Comparison of ENCODE assay signal across 27 cellular contexts in the genomic region with DNA sequence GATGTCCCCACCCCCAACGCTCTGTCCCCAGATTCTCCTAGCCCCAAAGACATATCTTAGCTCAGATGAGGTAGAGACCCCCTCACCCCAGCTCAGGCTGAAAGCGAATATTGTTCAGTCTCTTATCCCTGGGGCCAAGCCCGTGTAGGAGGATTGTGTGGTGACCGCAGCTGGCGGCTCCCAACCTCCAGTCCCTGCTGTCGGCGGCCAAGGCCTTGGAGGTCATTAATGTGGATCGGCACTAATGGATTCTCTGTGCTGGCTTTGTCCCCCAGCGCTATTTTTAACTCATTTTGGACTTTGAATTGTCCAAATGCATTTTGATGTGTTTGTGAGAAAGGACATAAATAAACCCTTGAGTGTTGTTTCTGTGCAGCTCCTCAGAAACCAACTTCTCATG.
"Had no signal": no experiment of that assay in that cellular context is flagged by ENCODE, and none has a peak within 500 bp of the region (broad histone marks: within the 10 kb centered on the region; RNA-seq: fewer than 3 reads in every experiment).

No MANE protein-coding gene starts in this region.

- ATAC-seq: activated CD4-positive, alpha-beta T cell treated with anti-CD3 and anti-CD28 coated beads for 36 hours; foreskin keratinocyte; mucosa of descending colon; naive thymus-derived CD8-positive, alpha-beta T cell; stimulated activated naive B cell treated with anti-CD40 and anti-IgM and Interleukin-4, amounts not matched to agents 10 μg/mL and 1 μg/mL and 100 μg/mL, for 72 hours; T-cell had no signal

- H3K27ac Mint-ChIP-seq: activated CD4-positive, alpha-beta T cell treated with anti-CD3 and anti-CD28 coated beads for 36 hours; activated naive CD8-positive, alpha-beta T cell; dendritic cell treated with granulocyte-macrophage colony-stimulating factor and Interleukin-4, amounts not matched to agents 40 ng/mL and 50 ng/mL, for 4 days; naive thymus-derived CD8-positive, alpha-beta T cell; progenitor cell of endocrine pancreas; stimulated activated naive B cell treated with anti-CD40 and anti-IgM and Interleukin-4, amounts not matched to agents 10 μg/mL and 1 μg/mL and 100 μg/mL, for 72 hours; T-cell had no signal

- H3K9me3 ChIP-seq: esophagus muscularis mucosa, left ventricle myocardium inferior, mucosa of descending colon, neutrophil, sigmoid colon, thyroid gland, upper lobe of left lung had no signal

- FAIRE-seq: bronchial epithelial cell, islet of Langerhans had no signal

- H3K4me1 Mint-ChIP-seq: activated CD4-positive, alpha-beta T cell treated with anti-CD3 and anti-CD28 coated beads for 36 hours; central memory CD8-positive, alpha-beta T cell; stimulated activated naive B cell treated with anti-CD40 and anti-IgM and Interleukin-4, amounts not matched to agents 10 μg/mL and 1 μg/mL and 100 μg/mL, for 72 hours; T-cell had no signal

- DNase-seq: activated CD4-positive, alpha-beta T cell treated with anti-CD3 and anti-CD28 coated beads for 36 hours; activated CD4-positive, CD25-positive, alpha-beta regulatory T cell; activated CD8-positive, alpha-beta memory T cell treated with anti-CD3 and anti-CD28 coated beads for 24 hours; activated effector memory CD4-positive, alpha-beta T cell treated with Interleukin-2 at 50 U/mL for 16 hours; activated naive CD4-positive, alpha-beta T cell treated with Interleukin-2 at 50 U/mL for 16 hours; foreskin keratinocyte; left ventricle myocardium inferior; mucosa of descending colon; naive thymus-derived CD8-positive, alpha-beta T cell; retina; sigmoid colon; stimulated activated CD4-positive, alpha-beta T cell treated with anti-CD3 and anti-CD28 coated beads, Interleukin-15, amount 100 ng/mL, for 24 hours; stimulated activated CD4-positive, alpha-beta T cell treated with anti-CD3 and anti-CD28 coated beads, Interleukin-2, amount 100 ng/mL, for 24 hours; stimulated activated naive B cell treated with anti-CD40 and anti-IgM and Interleukin-4, amounts not matched to agents 10 μg/mL and 1 μg/mL and 100 μg/mL, for 72 hours; stomach; T-cell; thyroid gland had no signal

- H3K27ac ChIP-seq: esophagus muscularis mucosa, foreskin keratinocyte, left ventricle myocardium inferior, neutrophil, sigmoid colon, stomach, thyroid gland, upper lobe of left lung had no signal

- H3K27me3 Mint-ChIP-seq: activated CD4-positive, alpha-beta T cell treated with anti-CD3 and anti-CD28 coated beads for 36 hours; dendritic cell treated with granulocyte-macrophage colony-stimulating factor and Interleukin-4, amounts not matched to agents 40 ng/mL and 50 ng/mL, for 4 days had no signal

- H3K4me3 ChIP-seq: esophagus muscularis mucosa, left ventricle myocardium inferior, lung, mucosa of descending colon, sigmoid colon, stomach, thyroid gland, upper lobe of left lung had no signal

- H3K36me3 ChIP-seq: esophagus muscularis mucosa, left ventricle myocardium inferior, neutrophil, sigmoid colon, stomach, thyroid gland, upper lobe of left lung had no signal

- H3K4me3 Mint-ChIP-seq: activated CD4-positive, alpha-beta T cell treated with anti-CD3 and anti-CD28 coated beads for 36 hours; activated naive CD8-positive, alpha-beta T cell; central memory CD8-positive, alpha-beta T cell; dendritic cell treated with granulocyte-macrophage colony-stimulating factor and Interleukin-4, amounts not matched to agents 40 ng/mL and 50 ng/mL, for 4 days; naive thymus-derived CD8-positive, alpha-beta T cell; stimulated activated naive B cell treated with anti-CD40 and anti-IgM and Interleukin-4, amounts not matched to agents 10 μg/mL and 1 μg/mL and 100 μg/mL, for 72 hours; T-cell had no signal

- H3K36me3 Mint-ChIP-seq: activated naive CD8-positive, alpha-beta T cell; naive thymus-derived CD8-positive, alpha-beta T cell; stimulated activated naive B cell treated with anti-CD40 and anti-IgM and Interleukin-4, amounts not matched to agents 10 μg/mL and 1 μg/mL and 100 μg/mL, for 72 hours; T-cell had no signal

- H3K4me1 ChIP-seq: esophagus muscularis mucosa, foreskin keratinocyte, left ventricle myocardium inferior, sigmoid colon, stomach, thyroid gland, upper lobe of left lung had no signal

- H3K27me3 ChIP-seq: foreskin keratinocyte, neutrophil, thyroid gland, upper lobe of left lung had no signal

- H3K9me3 Mint-ChIP-seq: central memory CD8-positive, alpha-beta T cell; naive thymus-derived CD8-positive, alpha-beta T cell; T-cell had no signal
